Comparison of ENCODE assay signal across 9 cellular contexts in the genomic region with DNA sequence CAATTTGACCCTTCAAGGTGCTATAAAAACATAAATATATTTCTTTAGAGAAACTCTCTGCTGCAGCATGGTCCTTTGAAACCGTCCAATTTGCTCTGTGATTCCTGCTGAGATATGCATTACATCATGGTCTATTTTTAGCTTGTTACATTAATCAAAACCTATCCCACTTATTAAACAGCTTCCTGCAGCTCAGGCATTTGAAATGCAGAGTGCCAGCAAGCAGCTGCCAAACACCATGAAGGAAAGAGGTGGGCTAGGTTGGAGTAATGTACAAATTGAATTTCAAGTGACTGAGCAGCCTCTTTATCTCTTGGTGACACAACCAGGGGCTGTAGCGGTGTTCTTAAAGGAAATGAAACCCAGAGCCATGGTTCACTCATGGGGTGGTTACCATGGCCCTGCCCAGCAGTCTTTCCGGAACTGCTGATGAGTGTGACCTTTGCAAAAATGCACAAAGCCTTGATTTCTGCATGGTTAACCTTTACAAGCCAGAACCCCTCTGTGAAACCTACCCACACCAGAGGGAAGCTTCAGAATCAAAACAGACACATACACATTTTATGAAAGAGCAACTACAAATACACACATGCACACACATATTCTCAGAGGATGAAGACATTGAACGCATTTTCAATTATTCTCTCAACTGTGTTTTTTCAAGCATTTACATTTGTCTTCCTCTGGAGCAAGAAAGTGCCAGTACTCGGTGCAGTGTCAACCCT.
A peak's percentile ranks its signal among the peaks of the same experiment; 100 is the strongest.
DNase-seq lines count a peak whose midpoint lies in the region; ATAC-seq, FAIRE-seq and TF ChIP-seq lines count a peak whose summit lies in the region.
"Had no signal": no experiment of that assay in that cellular context is flagged by ENCODE, and none has a peak within 500 bp of the region (broad histone marks: within the 10 kb centered on the region; RNA-seq: fewer than 3 reads in every experiment).

No MANE protein-coding gene starts in this region.

- no peaks in the 10 kb centered on the region for H3K36me3 Mint-ChIP-seq in astrocyte (ENCODE audit: low read depth, unreplicated experiment)
- H3K36me3 Mint-ChIP-seq in neural crest cell (ENCODE audit: low read depth): peaks cover 2% of the 10 kb centered on the region

- H3K4me1 Mint-ChIP-seq in astrocyte (ENCODE audit: low read depth, unreplicated experiment) (peaks cover 43% of the 10 kb centered on the region), neural crest cell (peaks cover 73% of the 10 kb centered on the region)

- peak overlapping the region; percentile 73 for H3K4me2 ChIP-seq in astrocyte (ENCODE audit: low read length)
- H3K4me2 ChIP-seq in osteoblast (ENCODE audit: insufficient read depth, low read length): no peak overlapping the region

- H3K27ac Mint-ChIP-seq in astrocyte (ENCODE audit: unreplicated experiment) (peak overlapping the region; percentile 60), neural crest cell (ENCODE audit: unreplicated experiment) (peak overlapping the region; percentile 60)

- H3K79me2 ChIP-seq in astrocyte (ENCODE audit: insufficient read depth, low read length): no peaks in the 10 kb centered on the region
- H3K79me2 ChIP-seq in osteoblast (ENCODE audit: insufficient read depth, low read length): no peaks in the 10 kb centered on the region

- peak; percentile 9 for DNase-seq in AG04449 (ENCODE audit: low read depth, low spot score)
- DNase-seq in GM18507 (ENCODE audit: extremely low spot score, insufficient read length, low read depth): no peak
- peak; percentile 45 for DNase-seq in NCI-H1694 treated with DMSO at 0.1 percent for 48 hours (lab: John Stamatoyannopoulos, UW)
- peak; percentile 82 for DNase-seq in astrocyte (ENCODE audit: low read depth)
- no peak for DNase-seq in neural crest cell (ENCODE audit: low read depth, low spot score)
- DNase-seq in osteoblast (ENCODE audit: insufficient read length, low spot score, missing footprints): no peak
- DNase-seq in activated gamma-delta T cell (lab: John Stamatoyannopoulos, UW): no peak

- peaks cover 20% of the 10 kb centered on the region for H3K4me1 ChIP-seq in astrocyte (ENCODE audit: insufficient read depth, low read length)
- peaks cover 9% of the 10 kb centered on the region for H3K4me1 ChIP-seq in osteoblast (ENCODE audit: insufficient read depth, low read length)

- H3K27ac ChIP-seq in astrocyte (ENCODE audit: low read depth, low read length): no peak overlapping the region
- no peak overlapping the region for H3K27ac ChIP-seq in osteoblast (ENCODE audit: low read depth, low read length)

- POLR2A ChIA-PET in AG04449 (lab: Yijun Ruan, JAX): no interaction called here

- H3K9me3 Mint-ChIP-seq in astrocyte (ENCODE audit: unreplicated experiment): no peaks in the 10 kb centered on the region
- H3K9me3 Mint-ChIP-seq in neural crest cell: no peaks in the 10 kb centered on the region

- H3K27me3 Mint-ChIP-seq in astrocyte (ENCODE audit: low read depth, unreplicated experiment): no peaks in the 10 kb centered on the region
- no peaks in the 10 kb centered on the region for H3K27me3 Mint-ChIP-seq in neural crest cell (ENCODE audit: low read depth)

- no peak overlapping the region for H3K4me3 ChIP-seq in AG04449 (ENCODE audit: low read depth, low read length)
- no peak overlapping the region for H3K4me3 ChIP-seq in astrocyte (ENCODE audit: insufficient read depth, low read depth, low read length)
- no peak overlapping the region for H3K4me3 ChIP-seq in osteoblast (ENCODE audit: insufficient read depth, low read length)

- H3K9ac ChIP-seq in astrocyte (ENCODE audit: low read length): no peak overlapping the region

- H3K36me3 ChIP-seq in astrocyte (ENCODE audit: insufficient read depth, low read length) (no peaks in the 10 kb centered on the region), osteoblast (ENCODE audit: insufficient read depth, low read length) (no peaks in the 10 kb centered on the region)

- ATAC-seq in HG02840 (IDR thresholded peaks at IDR 0.05; ENCODE audit: low FRiP score, unreplicated experiment): peak; percentile 97

- TF ChIP-seq CTCF in AG04449 (IDR thresholded peaks at IDR 0.05; ENCODE audit: insufficient read depth, low read length, missing control alignments) (no peak), astrocyte (IDR thresholded peaks at IDR 0.05; ENCODE audit: insufficient read depth, low read depth, low read length) (no peak), neural crest cell (conservative IDR thresholded peaks at IDR 0.05) (no peak), osteoblast (IDR thresholded peaks at IDR 0.05; ENCODE audit: extremely low read depth, low read depth, low read length) (no peak)

- H4K20me1 ChIP-seq in astrocyte (ENCODE audit: insufficient read depth, low read length) (no peaks in the 10 kb centered on the region), osteoblast (ENCODE audit: insufficient read depth, low read length) (no peaks in the 10 kb centered on the region)

- H3K4me3 Mint-ChIP-seq in astrocyte (ENCODE audit: unreplicated experiment) (no peak overlapping the region), neural crest cell (peak overlapping the region; percentile 46)

- H3K9me3 ChIP-seq in astrocyte (ENCODE audit: insufficient read depth, low read depth, low read length): no peaks in the 10 kb centered on the region
- no peaks in the 10 kb centered on the region for H3K9me3 ChIP-seq in osteoblast (ENCODE audit: low read depth, low read length)

- CTCF ChIA-PET in AG04449 (lab: Yijun Ruan, JAX): no interaction called here

- H3K27me3 ChIP-seq in astrocyte (ENCODE audit: insufficient read depth, low read length) (no peaks in the 10 kb centered on the region), osteoblast (ENCODE audit: insufficient read depth, low read length) (no peaks in the 10 kb centered on the region)

- H2AFZ ChIP-seq in astrocyte (ENCODE audit: low read depth, low read length): no peak overlapping the region
- H2AFZ ChIP-seq in osteoblast (ENCODE audit: low read length): no peak overlapping the region

- peak; percentile 99 for FAIRE-seq in GM18507 (lab: Jason Lieb, UNC)
- no peak for FAIRE-seq in astrocyte (lab: Jason Lieb, UNC)
- FAIRE-seq: endometrium had no signal

Comparison
In these comparisons a context has a peak if more than half of its experiments do, and no peak if none do; other contexts are left out.
1. DNase-seq: peak in AG04449 (single experiment), NCI-H1694 treated with DMSO at 0.1 percent for 48 hours (single experiment) and astrocyte (single experiment); none in GM18507 (single experiment), neural crest cell (single experiment), osteoblast (single experiment) and activated gamma-delta T cell (single experiment).